10 cellular contexts compared by ENCODE assay signal in the genomic region with DNA sequence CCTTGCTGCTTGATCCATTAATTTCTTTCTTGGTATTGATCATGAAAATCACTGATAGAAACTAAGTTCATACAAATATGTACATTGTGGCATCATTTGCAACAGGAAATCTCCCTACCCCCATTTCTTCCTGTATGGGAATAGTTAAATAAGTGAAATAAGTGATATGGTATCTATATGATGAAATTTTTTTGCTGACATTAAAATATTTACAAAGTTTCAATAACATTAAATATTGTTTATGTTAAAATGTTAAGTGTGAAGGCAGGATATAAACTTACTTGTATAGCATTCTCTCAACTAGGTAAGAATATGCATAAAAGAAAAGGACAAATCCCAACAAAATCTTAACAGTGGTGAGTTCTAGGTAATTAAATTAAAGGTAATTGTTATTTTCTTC.
"Had no signal": no experiment of that assay in that cellular context is flagged by ENCODE, and none has a peak within 500 bp of the region (broad histone marks: within the 10 kb centered on the region; RNA-seq: fewer than 3 reads in every experiment).

No MANE protein-coding gene starts in this region.

- H3K4me2 ChIP-seq: KMS-11 had no signal

- ATAC-seq: HCT116 had no signal

- H3K4me3 ChIP-seq: GM23248, HAP-1 had no signal

- H3K4me1 ChIP-seq: HAP-1 had no signal

- H3K27ac ChIP-seq: GM23248, KMS-11 had no signal

- H3K36me3 ChIP-seq: HAP-1 had no signal

- H2AFZ ChIP-seq: GM23248 had no signal

- H3K9me3 ChIP-seq: HAP-1 had no signal

- FAIRE-seq: HTR-8/SVneo had no signal

- DNase-seq: GM23248, GOT3, H7, HFFc6, Karpas-422, KBM-7 had no signal

- H3K9ac ChIP-seq: GM23248, KMS-11 had no signal
